Comparison of ENCODE assay signal across 1 cellular context in the genomic region with DNA sequence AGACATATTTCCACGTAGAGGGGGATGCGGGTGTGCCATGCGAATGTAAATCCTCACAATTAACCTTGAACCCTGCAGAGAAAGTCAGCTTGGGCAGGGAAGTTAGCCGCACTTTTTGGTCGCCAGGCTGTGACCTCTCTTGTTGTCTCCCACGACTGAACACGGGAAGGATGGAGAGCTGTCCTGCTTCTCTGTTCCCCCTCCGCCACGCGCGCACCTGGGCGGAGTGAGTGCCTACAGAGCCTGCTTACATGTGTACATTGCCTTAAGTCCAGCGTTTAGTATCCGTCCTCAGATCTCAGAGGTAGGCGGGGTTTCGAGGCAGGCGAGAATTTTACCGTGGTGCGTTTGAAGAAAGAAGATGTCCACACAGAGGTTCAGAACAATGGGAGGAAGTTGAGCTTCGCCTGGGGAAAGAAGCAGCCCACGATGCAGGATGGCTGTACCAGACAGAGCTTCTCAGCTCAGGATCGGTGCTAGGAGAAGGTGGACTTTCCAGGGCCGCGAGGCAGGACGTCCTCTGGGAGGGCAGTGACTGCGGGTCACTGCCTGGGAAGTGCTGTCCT.
A peak's percentile ranks its signal among the peaks of the same experiment; 100 is the strongest.
TF ChIP-seq lines count a peak whose summit lies in the region.

No MANE protein-coding gene starts in this region.

TF ChIP-seq in liver, 16 proteins besides CTCF, POLR2A, EP300 and RAD21 (continued from another document):
- TF ChIP-seq REST (IDR thresholded peaks at IDR 0.05) (peak; percentile 54), EGR1 (IDR thresholded peaks at IDR 0.05; ENCODE audit: low read depth in 2 of 2) (no peak), FOXA1 (IDR thresholded peaks at IDR 0.05) (no peak), NR2F2 (IDR thresholded peaks at IDR 0.05) (peak; percentile 8)
- TF ChIP-seq, protein P1, sequence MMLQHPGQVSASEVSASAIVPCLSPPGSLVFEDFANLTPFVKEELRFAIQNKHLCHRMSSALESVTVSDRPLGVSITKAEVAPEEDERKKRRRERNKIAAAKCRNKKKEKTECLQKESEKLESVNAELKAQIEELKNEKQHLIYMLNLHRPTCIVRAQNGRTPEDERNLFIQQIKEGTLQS (IDR thresholded peaks at IDR 0.05), result no peak
